ENCODE assay signal across 37 cellular contexts in genomic region chr6:24100336-24100735, GRCh38. TPM values are rescaled to one million over a fixed set of nuclear protein-coding genes. Genes with fewer than 3 reads are reported as not detected.
"Had no signal": no experiment of that assay in that cellular context is flagged by ENCODE, and none has a peak within 500 bp of the region (broad histone marks: within the 10 kb centered on the region; RNA-seq: fewer than 3 reads in every experiment).

No MANE protein-coding gene starts in this region.

- H3K4me3 ChIP-seq: adrenal gland, body of pancreas, esophagus squamous epithelium, gastroesophageal sphincter, heart right ventricle, hepatocyte had no signal

- H3K36me3 ChIP-seq: adrenal gland, esophagus squamous epithelium, gastroesophageal sphincter, heart right ventricle, WERI-Rb-1 had no signal

- H3K4me1 ChIP-seq: adrenal gland, body of pancreas, esophagus squamous epithelium, gastroesophageal sphincter, heart right ventricle had no signal

- H3K27ac ChIP-seq: adrenal gland, body of pancreas, epithelial cell of prostate, esophagus squamous epithelium, gastroesophageal sphincter, heart right ventricle, hepatocyte, WERI-Rb-1 had no signal

- H3K79me2 ChIP-seq: hepatocyte had no signal

- H3K27me3 ChIP-seq: adrenal gland, body of pancreas, esophagus squamous epithelium, gastroesophageal sphincter had no signal

- DNase-seq: activated B cell treated with CpG ODN at 0.5 μM for 24 hours; activated CD4-positive, alpha-beta T cell treated with anti-CD3 and anti-CD28 coated beads for 48 hours; activated CD4-positive, alpha-beta T cell treated with anti-CD3 and anti-CD28 coated beads, Interleukin-2, amount 50 U/mL, for 1 hour; activated CD4-positive, alpha-beta T cell treated with anti-CD3 and anti-CD28 coated beads, Interleukin-2, amount 50 U/mL, for 48 hours; activated CD8-positive, alpha-beta memory T cell treated with anti-CD3 and anti-CD28 coated beads for 24 hours; activated CD8-positive, alpha-beta T cell treated with anti-CD3 and anti-CD28 coated beads for 36 hours; activated effector memory CD4-positive, alpha-beta T cell treated with Interleukin-2 at 50 U/mL for 16 hours; activated gamma-delta T cell treated with Interleukin-2 at 50 U/mL for 16 hours; activated naive CD4-positive, alpha-beta T cell treated with anti-CD3 and anti-CD28 coated beads, Interleukin-2, amount 50 U/mL, for 16 hours; activated naive CD4-positive, alpha-beta T cell treated with Interleukin-2 at 50 U/mL for 16 hours; activated T-cell treated with anti-CD3 and anti-CD28 coated beads, Interleukin-2, amount 50 U/mL, for 4 hours; adrenal gland; amygdala; aorta; body of pancreas; caudate nucleus; cortex of kidney; dermis blood vessel endothelial cell; effector CD4-positive, alpha-beta T cell; effector memory CD8-positive, alpha-beta T cell; esophagus squamous epithelium; foreskin melanocyte; heart right ventricle; T1000; WERI-Rb-1 had no signal

- ATAC-seq: activated CD4-positive, CD25-positive, alpha-beta regulatory T cell treated with anti-CD3 and anti-CD28 coated beads, Interleukin-2, amount 50 U/mL, for 24 hours; activated CD8-positive, alpha-beta T cell treated with anti-CD3 and anti-CD28 coated beads for 36 hours; activated T-cell treated with anti-CD3 and anti-CD28 coated beads, Interleukin-2, amount 50 U/mL, for 4 hours; activated T-helper 17 cell treated with anti-CD3 and anti-CD28 coated beads, Interleukin-2, amount 50 U/mL, for 72 hours; body of pancreas; effector memory CD8-positive, alpha-beta T cell; gastroesophageal sphincter; heart right ventricle had no signal

- H2AFZ ChIP-seq: hepatocyte had no signal

- FAIRE-seq: colon, endometrium, endothelial cell of umbilical vein had no signal

- H3K4me2 ChIP-seq: hepatocyte had no signal

- H3K9me3 ChIP-seq: adrenal gland, body of pancreas, esophagus squamous epithelium, gastroesophageal sphincter, heart right ventricle had no signal

RNA-seq across cellular contexts. Expression of gene NRSN1, which starts 25.7 kb away (rescaled TPM):
- total RNA-seq: activated B cell treated with CpG ODN at 0.5 μM for 24 hours; activated CD8-positive, alpha-beta T cell treated with anti-CD3 and anti-CD28 coated beads for 36 hours; activated T-cell treated with anti-CD3 and anti-CD28 coated beads, Interleukin-2, amount 50 U/mL, for 4 hours; activated T-helper 17 cell treated with anti-CD3 and anti-CD28 coated beads, Interleukin-2, amount 50 U/mL, for 72 hours; aorta; body of pancreas; chondrocyte; dermis blood vessel endothelial cell; endothelial cell of umbilical vein; esophagus squamous epithelium; fibroblast of lung; fibroblast of villous mesenchyme; glomerular endothelial cell; heart right ventricle; hepatocyte had no signal
- polyA plus RNA-seq: aorta, endothelial cell of umbilical vein, fibroblast of lung, heart right ventricle had no signal
